In genomic region chr19:50264483-50265186, GRCh38 we compare ENCODE assay signal across 1 cellular context.
TF ChIP-seq lines count a peak whose summit lies in the region.

No MANE protein-coding gene starts in this region.

TF ChIP-seq in GM23338, 12 proteins besides CTCF, POLR2A, EP300 and RAD21 (continued from another document):
- TF ChIP-seq REST (IDR thresholded peaks at IDR 0.05; ENCODE audit: unreplicated experiment) = no peak
- TF ChIP-seq JUNB (IDR thresholded peaks at IDR 0.05; ENCODE audit: unreplicated experiment) = no peak
TF ChIP-seq in GM23338: peak in this region for 0.
